ENCODE assay signal across 1 cellular context in the genomic region with DNA sequence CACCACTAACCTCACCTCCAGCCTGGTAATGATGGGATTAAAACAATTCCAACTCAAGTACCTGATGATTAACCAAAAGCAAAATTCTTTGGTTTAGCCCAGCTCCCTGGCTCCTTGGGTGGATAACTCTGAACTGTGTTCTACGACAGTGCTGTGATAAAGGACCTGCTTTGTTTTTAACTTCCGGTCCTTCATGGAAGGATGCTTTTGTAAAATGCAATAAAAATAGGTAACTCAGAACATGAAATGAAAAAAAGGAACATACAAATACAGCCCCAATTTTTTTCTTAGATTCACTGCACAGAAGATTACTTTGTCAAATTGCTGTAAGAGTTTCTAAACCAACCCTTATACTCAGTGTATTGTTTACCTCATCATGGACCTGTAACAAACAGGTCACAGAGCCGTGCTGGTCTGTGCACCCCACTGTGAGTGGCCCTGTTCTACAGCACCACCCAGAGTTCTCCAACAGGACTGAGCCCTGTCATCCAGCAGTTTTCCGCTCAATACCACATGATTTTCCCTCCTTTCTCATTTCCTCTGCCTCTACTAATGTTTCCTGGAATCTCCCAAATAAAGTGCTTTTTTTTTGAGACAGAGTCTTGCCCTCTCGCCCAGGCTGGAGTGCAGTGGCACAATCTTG.
TF ChIP-seq lines count a peak whose summit lies in the region.

No MANE protein-coding gene starts in this region.

TF ChIP-seq in Ishikawa, 13 proteins besides CTCF, POLR2A, EP300 and RAD21 (continued from another document):
- TF ChIP-seq CEBPB (IDR thresholded peaks at IDR 0.05) (no peak), TCF12 (IDR thresholded peaks at IDR 0.05; ENCODE audit: low read depth) (no peak), FOXM1 (IDR thresholded peaks at IDR 0.05; ENCODE audit: borderline replicate concordance, low read depth) (no peak), TEAD4 (IDR thresholded peaks at IDR 0.05) (no peak), CREB1 (IDR thresholded peaks at IDR 0.05; ENCODE audit: low read depth) (no peak), TAF1 (IDR thresholded peaks at IDR 0.05; ENCODE audit: low read depth) (no peak), ZBTB7A (IDR thresholded peaks at IDR 0.05; ENCODE audit: low read depth) (no peak), NFIC (IDR thresholded peaks at IDR 0.05) (no peak)
- TF ChIP-seq, protein P1, sequence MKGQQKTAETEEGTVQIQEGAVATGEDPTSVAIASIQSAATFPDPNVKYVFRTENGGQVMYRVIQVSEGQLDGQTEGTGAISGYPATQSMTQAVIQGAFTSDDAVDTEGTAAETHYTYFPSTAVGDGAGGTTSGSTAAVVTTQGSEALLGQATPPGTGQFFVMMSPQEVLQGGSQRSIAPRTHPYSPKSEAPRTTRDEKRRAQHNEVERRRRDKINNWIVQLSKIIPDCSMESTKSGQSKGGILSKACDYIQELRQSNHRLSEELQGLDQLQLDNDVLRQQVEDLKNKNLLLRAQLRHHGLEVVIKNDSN (IDR thresholded peaks at IDR 0.05), result no peak
- TF ChIP-seq, protein P2, sequence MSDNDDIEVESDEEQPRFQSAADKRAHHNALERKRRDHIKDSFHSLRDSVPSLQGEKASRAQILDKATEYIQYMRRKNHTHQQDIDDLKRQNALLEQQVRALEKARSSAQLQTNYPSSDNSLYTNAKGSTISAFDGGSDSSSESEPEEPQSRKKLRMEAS (IDR thresholded peaks at IDR 0.05), result no peak
- TF ChIP-seq, protein P3, sequence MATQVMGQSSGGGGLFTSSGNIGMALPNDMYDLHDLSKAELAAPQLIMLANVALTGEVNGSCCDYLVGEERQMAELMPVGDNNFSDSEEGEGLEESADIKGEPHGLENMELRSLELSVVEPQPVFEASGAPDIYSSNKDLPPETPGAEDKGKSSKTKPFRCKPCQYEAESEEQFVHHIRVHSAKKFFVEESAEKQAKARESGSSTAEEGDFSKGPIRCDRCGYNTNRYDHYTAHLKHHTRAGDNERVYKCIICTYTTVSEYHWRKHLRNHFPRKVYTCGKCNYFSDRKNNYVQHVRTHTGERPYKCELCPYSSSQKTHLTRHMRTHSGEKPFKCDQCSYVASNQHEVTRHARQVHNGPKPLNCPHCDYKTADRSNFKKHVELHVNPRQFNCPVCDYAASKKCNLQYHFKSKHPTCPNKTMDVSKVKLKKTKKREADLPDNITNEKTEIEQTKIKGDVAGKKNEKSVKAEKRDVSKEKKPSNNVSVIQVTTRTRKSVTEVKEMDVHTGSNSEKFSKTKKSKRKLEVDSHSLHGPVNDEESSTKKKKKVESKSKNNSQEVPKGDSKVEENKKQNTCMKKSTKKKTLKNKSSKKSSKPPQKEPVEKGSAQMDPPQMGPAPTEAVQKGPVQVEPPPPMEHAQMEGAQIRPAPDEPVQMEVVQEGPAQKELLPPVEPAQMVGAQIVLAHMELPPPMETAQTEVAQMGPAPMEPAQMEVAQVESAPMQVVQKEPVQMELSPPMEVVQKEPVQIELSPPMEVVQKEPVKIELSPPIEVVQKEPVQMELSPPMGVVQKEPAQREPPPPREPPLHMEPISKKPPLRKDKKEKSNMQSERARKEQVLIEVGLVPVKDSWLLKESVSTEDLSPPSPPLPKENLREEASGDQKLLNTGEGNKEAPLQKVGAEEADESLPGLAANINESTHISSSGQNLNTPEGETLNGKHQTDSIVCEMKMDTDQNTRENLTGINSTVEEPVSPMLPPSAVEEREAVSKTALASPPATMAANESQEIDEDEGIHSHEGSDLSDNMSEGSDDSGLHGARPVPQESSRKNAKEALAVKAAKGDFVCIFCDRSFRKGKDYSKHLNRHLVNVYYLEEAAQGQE (IDR thresholded peaks at IDR 0.05; ENCODE audit: low read depth), result no peak
TF ChIP-seq in Ishikawa: peak in this region for 0.
